ENCODE assay signal across 1 cellular context in genomic region chr11:110908401-110909106, GRCh38.
TF ChIP-seq lines count a peak whose summit lies in the region.

No MANE protein-coding gene starts in this region.

TF ChIP-seq in WTC11, 78 proteins besides CTCF, POLR2A, EP300 and RAD21 (continued from another document):
- TF ChIP-seq ZSCAN18 (CRISPR knock-in tag; IDR thresholded peaks at IDR 0.05) (no peak), E2F4 (CRISPR knock-in tag; IDR thresholded peaks at IDR 0.05; ENCODE audit: borderline replicate concordance, low read depth) (no peak), ZNF512 (CRISPR knock-in tag; IDR thresholded peaks at IDR 0.05; ENCODE audit: borderline replicate concordance) (no peak)
